20 cellular contexts compared by ENCODE assay signal in genomic region chr1:9273177-9273576, GRCh38.
"Had no signal": no experiment of that assay in that cellular context is flagged by ENCODE, and none has a peak within 500 bp of the region (broad histone marks: within the 10 kb centered on the region; RNA-seq: fewer than 3 reads in every experiment).

No MANE protein-coding gene starts in this region.

- H3K4me3 Mint-ChIP-seq: activated B cell treated with CpG ODN at 0.5 μM for 24 hours; activated CD4-positive, alpha-beta T cell treated with anti-CD3 and anti-CD28 coated beads, Interleukin-2, amount 10 ng/mL, durations not matched to agents 24 days and 14 days; activated CD8-positive, alpha-beta T cell treated with anti-CD3 and anti-CD28 coated beads, Interleukin-2, amount 10 ng/mL, durations not matched to agents 7 days and 5 days; activated naive CD4-positive, alpha-beta T cell treated with anti-CD3 and anti-CD28 coated beads for 36 hours; activated naive CD8-positive, alpha-beta T cell treated with anti-CD3 and anti-CD28 coated beads, Interleukin-2, amount 50 U/mL, for 24 hours; activated T-cell treated with anti-CD3 and anti-CD28 coated beads, Interleukin-2, amount 50 U/mL, for 24 hours; stimulated activated naive B cell treated with anti-CD40 and anti-IgM and Interleukin-4, amounts not matched to agents 10 μg/mL and 1 μg/mL and 100 μg/mL, for 72 hours; T-cell had no signal

- H3K27me3 Mint-ChIP-seq: activated B cell treated with CpG ODN at 0.5 μM for 24 hours; activated CD4-positive, alpha-beta T cell treated with anti-CD3 and anti-CD28 coated beads, Interleukin-2, amount 10 ng/mL, durations not matched to agents 24 days and 14 days; activated naive CD8-positive, alpha-beta T cell treated with anti-CD3 and anti-CD28 coated beads, Interleukin-2, amount 50 U/mL, for 24 hours; activated T-cell treated with anti-CD3 and anti-CD28 coated beads, Interleukin-2, amount 50 U/mL, for 24 hours; stimulated activated naive B cell treated with anti-CD40 and anti-IgM and Interleukin-4, amounts not matched to agents 10 μg/mL and 1 μg/mL and 100 μg/mL, for 72 hours; T-cell had no signal

- FAIRE-seq: pancreas had no signal

- H3K27me3 ChIP-seq: breast epithelium, esophagus muscularis mucosa, pancreas, vagina had no signal

- H3K36me3 ChIP-seq: breast epithelium, thoracic aorta, vagina had no signal

- DNase-seq: activated B cell treated with CpG ODN at 0.5 μM for 24 hours; activated CD4-positive, alpha-beta T cell treated with anti-CD3 and anti-CD28 coated beads, Interleukin-2, amount 10 ng/mL, durations not matched to agents 24 days and 14 days; activated CD8-positive, alpha-beta T cell treated with anti-CD3 and anti-CD28 coated beads, Interleukin-2, amount 10 ng/mL, durations not matched to agents 7 days and 5 days; activated naive CD4-positive, alpha-beta T cell treated with anti-CD3 and anti-CD28 coated beads for 36 hours; activated naive CD8-positive, alpha-beta T cell treated with anti-CD3 and anti-CD28 coated beads, Interleukin-2, amount 50 U/mL, for 24 hours; activated T-cell treated with anti-CD3 and anti-CD28 coated beads, Interleukin-2, amount 50 U/mL, for 24 hours; anterior cingulate cortex; effector CD4-positive, alpha-beta T cell; left cardiac atrium; pancreas; stimulated activated naive B cell treated with anti-CD40 and anti-IgM and Interleukin-4, amounts not matched to agents 10 μg/mL and 1 μg/mL and 100 μg/mL, for 72 hours; T-cell; T-helper 9 cell had no signal

- H3K27ac ChIP-seq: breast epithelium, esophagus muscularis mucosa, pancreas, thoracic aorta, vagina had no signal

- H3K9me3 Mint-ChIP-seq: activated B cell treated with CpG ODN at 0.5 μM for 24 hours; activated CD4-positive, alpha-beta T cell treated with anti-CD3 and anti-CD28 coated beads, Interleukin-2, amount 10 ng/mL, durations not matched to agents 24 days and 14 days; activated naive CD8-positive, alpha-beta T cell treated with anti-CD3 and anti-CD28 coated beads, Interleukin-2, amount 50 U/mL, for 24 hours; activated T-cell treated with anti-CD3 and anti-CD28 coated beads, Interleukin-2, amount 50 U/mL, for 24 hours; T-cell had no signal

- H3K9me3 ChIP-seq: breast epithelium, esophagus muscularis mucosa, pancreas, thoracic aorta, vagina had no signal

- H3K27ac Mint-ChIP-seq: activated B cell treated with CpG ODN at 0.5 μM for 24 hours; activated CD4-positive, alpha-beta T cell treated with anti-CD3 and anti-CD28 coated beads, Interleukin-2, amount 10 ng/mL, durations not matched to agents 24 days and 14 days; activated CD8-positive, alpha-beta T cell treated with anti-CD3 and anti-CD28 coated beads, Interleukin-2, amount 10 ng/mL, durations not matched to agents 7 days and 5 days; activated naive CD4-positive, alpha-beta T cell treated with anti-CD3 and anti-CD28 coated beads for 36 hours; activated naive CD8-positive, alpha-beta T cell treated with anti-CD3 and anti-CD28 coated beads, Interleukin-2, amount 50 U/mL, for 24 hours; activated T-cell treated with anti-CD3 and anti-CD28 coated beads, Interleukin-2, amount 50 U/mL, for 24 hours; stimulated activated naive B cell treated with anti-CD40 and anti-IgM and Interleukin-4, amounts not matched to agents 10 μg/mL and 1 μg/mL and 100 μg/mL, for 72 hours; T-cell had no signal

- ATAC-seq: activated CD8-positive, alpha-beta T cell treated with anti-CD3 and anti-CD28 coated beads, Interleukin-2, amount 10 ng/mL, durations not matched to agents 7 days and 5 days; activated naive CD8-positive, alpha-beta T cell treated with anti-CD3 and anti-CD28 coated beads, Interleukin-2, amount 50 U/mL, for 24 hours; left cardiac atrium; sciatic nerve; SK-N-SH treated with all-trans-retinoic acid at 6 μM for 48 hours; stimulated activated naive B cell treated with anti-CD40 and anti-IgM and Interleukin-4, amounts not matched to agents 10 μg/mL and 1 μg/mL and 100 μg/mL, for 72 hours; T-cell had no signal

- H3K4me3 ChIP-seq: breast epithelium, esophagus muscularis mucosa, lung, pancreas, thoracic aorta, vagina had no signal

- H3K4me1 ChIP-seq: breast epithelium, pancreas had no signal
